In the genomic region with DNA sequence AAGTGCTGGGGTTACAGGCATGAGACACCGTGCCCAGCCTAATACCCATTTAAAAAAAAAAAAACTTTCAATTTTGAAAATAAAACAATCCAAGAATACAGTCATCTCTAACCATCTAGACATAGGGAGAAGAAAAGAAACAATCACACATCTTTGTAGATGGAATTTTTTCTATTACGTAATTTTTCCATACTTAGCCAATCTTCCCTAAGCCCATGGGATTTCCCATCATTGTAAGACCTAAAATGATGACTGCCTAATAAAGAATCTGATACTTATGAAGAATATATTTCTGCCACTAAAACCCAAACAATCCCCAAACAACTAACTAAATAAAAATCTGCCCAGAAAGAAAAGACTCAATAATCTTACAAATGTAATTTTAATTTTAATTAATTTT, we compare ENCODE assay signal across 29 cellular contexts.
A peak's percentile ranks its signal among the peaks of the same experiment; 100 is the strongest.
DNase-seq lines count a peak whose midpoint lies in the region; ATAC-seq and TF ChIP-seq lines count a peak whose summit lies in the region.
"Had no signal": no experiment of that assay in that cellular context is flagged by ENCODE, and none has a peak within 500 bp of the region (broad histone marks: within the 10 kb centered on the region; RNA-seq: fewer than 3 reads in every experiment).

No MANE protein-coding gene starts in this region.

- no peak overlapping the region for H3K4me3 ChIP-seq in GM23248
- no peak overlapping the region for H3K4me3 ChIP-seq in epithelial cell of esophagus (ENCODE audit: low read length)
- no peak overlapping the region for H3K4me3 ChIP-seq in mesenchymal stem cell (ENCODE audit: insufficient read depth in 1 of 2, low read depth in 1 of 2, low read length in 2 of 2)
- H3K4me3 ChIP-seq: adrenal gland, coronary artery, psoas muscle, tibial artery had no signal

- peaks cover 10% of the 10 kb centered on the region for H3K36me3 ChIP-seq in GM23248 (ENCODE audit: low read depth)
- peaks cover 0 to 24% of the 10 kb centered on the region in 2 experiments for H3K36me3 ChIP-seq in mesenchymal stem cell (ENCODE audit: control insufficient read depth in 1 of 2, insufficient read depth in 2 of 2, low read depth in 1 of 2, low read length in 2 of 2)
- H3K36me3 ChIP-seq: adrenal gland, tibial artery had no signal

- TF ChIP-seq CTCF in activated CD8-positive, alpha-beta T cell treated with anti-CD3 and anti-CD28 coated beads for 36 hours (IDR thresholded peaks at IDR 0.05), result no peak
- TF ChIP-seq CTCF in epithelial cell of esophagus (IDR thresholded peaks at IDR 0.05; ENCODE audit: insufficient read depth, low read depth, low read length, missing control alignments), result no peak

- no peaks in the 10 kb centered on the region for H4K20me1 ChIP-seq in GM23248 (ENCODE audit: insufficient read depth)

- peak overlapping the region; percentile 59 for H3K27ac Mint-ChIP-seq in activated CD8-positive, alpha-beta T cell treated with anti-CD3 and anti-CD28 coated beads for 36 hours
- no peak overlapping the region for H3K27ac Mint-ChIP-seq in activated CD8-positive, alpha-beta T cell treated with anti-CD3 and anti-CD28 coated beads, Interleukin-2, amount 10 ng/mL, durations not matched to agents 7 days and 5 days
- H3K27ac Mint-ChIP-seq: activated CD4-positive, alpha-beta memory T cell treated with anti-CD3 and anti-CD28 coated beads for 36 hours; brain; HFFc6; mesothelial cell of epicardium had no signal

- no peak overlapping the region for H2AFZ ChIP-seq in GM23248
- H2AFZ ChIP-seq in mesenchymal stem cell (ENCODE audit: low read depth, low read length), result no peak overlapping the region

- H3K36me3 Mint-ChIP-seq in activated CD8-positive, alpha-beta T cell treated with anti-CD3 and anti-CD28 coated beads for 36 hours (ENCODE audit: low read depth), result peaks cover 56% of the 10 kb centered on the region
- H3K36me3 Mint-ChIP-seq in activated CD8-positive, alpha-beta T cell treated with anti-CD3 and anti-CD28 coated beads, Interleukin-2, amount 10 ng/mL, durations not matched to agents 7 days and 5 days (ENCODE audit: low read depth), result peaks cover 57% of the 10 kb centered on the region
- H3K36me3 Mint-ChIP-seq: naive B cell had no signal

- H3K9me2 ChIP-seq in GM23248 (ENCODE audit: insufficient read depth), result no peaks in the 10 kb centered on the region

- H3K18ac ChIP-seq in mesenchymal stem cell (ENCODE audit: low read depth in 1 of 2, low read length in 2 of 2), result no peak overlapping the region

- DNase-seq in activated CD8-positive, alpha-beta T cell treated with anti-CD3 and anti-CD28 coated beads for 36 hours, result no peak
- DNase-seq in activated CD8-positive, alpha-beta T cell treated with anti-CD3 and anti-CD28 coated beads, Interleukin-2, amount 10 ng/mL, durations not matched to agents 7 days and 5 days, result no peak
- DNase-seq in GM23248, result peak; percentile 59
- DNase-seq in epithelial cell of esophagus (ENCODE audit: low read depth), result peak; percentile 16
- DNase-seq in mesenchymal stem cell, result peak; percentile 49
- no peak for DNase-seq in H4 (ENCODE audit: low spot score)
- DNase-seq: activated CD4-positive, alpha-beta memory T cell treated with anti-CD3 and anti-CD28 coated beads for 36 hours; activated CD4-positive, CD25-positive, alpha-beta regulatory T cell treated with anti-CD3 and anti-CD28 coated beads, Interleukin-2, amount 50 U/mL, for 72 hours; activated effector memory CD4-positive, alpha-beta T cell treated with Interleukin-2 at 50 U/mL for 16 hours; adrenal gland; DMS53; effector memory CD4-positive, alpha-beta T cell; GF-D8; HFFc6; left ventricle myocardium superior; naive B cell; NCI-H1436; NCI-H446; NCI-H774; psoas muscle; stimulated activated naive CD8-positive, alpha-beta T cell treated with anti-CD3 and anti-CD28 coated beads, Interleukin-15, amount 100 ng/mL, for 72 hours; T-helper 1 cell; tibial artery had no signal

- H3K27me3 ChIP-seq in GM23248 (replicated peaks; ENCODE audit: insufficient read depth), result no peaks in the 10 kb centered on the region
- H3K27me3 ChIP-seq in mesenchymal stem cell (ENCODE audit: control insufficient read depth in 1 of 2, insufficient read depth in 1 of 2, low read length in 2 of 2), result no peaks in the 10 kb centered on the region
- H3K27me3 ChIP-seq: adrenal gland, tibial artery had no signal

- no peak overlapping the region for H2BK12ac ChIP-seq in mesenchymal stem cell (ENCODE audit: low read length in 2 of 2)

- WGBS in GM23248 (ENCODE audit: low coverage in 1 of 2, low lambda C conversion rate in 2 of 2, missing lambda C conversion rate in 2 of 2), 2 experiments, result 88 to 90% methylated on average over 2 of the region's 2 CpGs
- 100% methylated on average over 1 of the region's 2 CpGs for WGBS in mesenchymal stem cell

- H3K9ac ChIP-seq in GM23248 (no peak overlapping the region), mesenchymal stem cell (ENCODE audit: low read length) (no peak overlapping the region)

- no peak overlapping the region for H3K4ac ChIP-seq in mesenchymal stem cell (ENCODE audit: low read depth in 1 of 2, low read length in 2 of 2)

- H3K27ac ChIP-seq in GM23248, result peak overlapping the region; percentile 2; the same call in 1 of the 2 replicates
- no peak overlapping the region for H3K27ac ChIP-seq in mesenchymal stem cell (ENCODE audit: low read length, poor library complexity, severe bottlenecking)
- H3K27ac ChIP-seq: 22Rv1, adrenal gland, coronary artery, psoas muscle, tibial artery had no signal

- intact Hi-C loops in activated CD8-positive, alpha-beta T cell treated with anti-CD3 and anti-CD28 coated beads for 36 hours (cut with micrococcal nuclease), result no loop called here

- POLR2A ChIA-PET in activated CD8-positive, alpha-beta T cell treated with anti-CD3 and anti-CD28 coated beads for 36 hours (lab: Charles Lee), result no interaction called here
- POLR2A ChIA-PET in activated CD8-positive, alpha-beta T cell treated with anti-CD3 and anti-CD28 coated beads, Interleukin-2, amount 10 ng/mL, durations not matched to agents 7 days and 5 days (lab: Charles Lee), result no interaction called here

- in situ Hi-C loops in GM23248 (cut with MboI), result no loop called here

- H3K4me1 ChIP-seq in GM23248 (ENCODE audit: insufficient read depth), result peaks cover 38% of the 10 kb centered on the region
- H3K4me1 ChIP-seq in mesenchymal stem cell (ENCODE audit: control insufficient read depth, insufficient read depth, low read depth, low read length), result no peaks in the 10 kb centered on the region
- H3K4me1 ChIP-seq: psoas muscle, tibial artery had no signal

- H3K14ac ChIP-seq in mesenchymal stem cell (ENCODE audit: low read length in 2 of 2), result no peak overlapping the region

- ATAC-seq in activated CD8-positive, alpha-beta T cell treated with anti-CD3 and anti-CD28 coated beads for 36 hours, result no peak
- ATAC-seq in activated CD8-positive, alpha-beta T cell treated with anti-CD3 and anti-CD28 coated beads, Interleukin-2, amount 10 ng/mL, durations not matched to agents 7 days and 5 days, result no peak
- no peak for ATAC-seq in SK-N-SH treated with all-trans-retinoic acid at 6 μM for 48 hours
- no peak for ATAC-seq in GM18505 (IDR thresholded peaks at IDR 0.05; ENCODE audit: unreplicated experiment)
- ATAC-seq: left ventricle myocardium superior; stimulated activated naive CD8-positive, alpha-beta T cell treated with anti-CD3 and anti-CD28 coated beads, Interleukin-15, amount 100 ng/mL, for 72 hours had no signal

- H3K79me1 ChIP-seq in mesenchymal stem cell (replicated peaks; ENCODE audit: low read length, poor library complexity, severe bottlenecking), result peaks cover 11% of the 10 kb centered on the region

- no peak overlapping the region for H4K91ac ChIP-seq in mesenchymal stem cell (ENCODE audit: low read length)

- H3K4me1 Mint-ChIP-seq in activated CD8-positive, alpha-beta T cell treated with anti-CD3 and anti-CD28 coated beads for 36 hours (ENCODE audit: low read depth), result peaks cover 63% of the 10 kb centered on the region
- H3K4me1 Mint-ChIP-seq in activated CD8-positive, alpha-beta T cell treated with anti-CD3 and anti-CD28 coated beads, Interleukin-2, amount 10 ng/mL, durations not matched to agents 7 days and 5 days (ENCODE audit: low read depth), result peaks cover 52% of the 10 kb centered on the region

- H2BK120ac ChIP-seq in mesenchymal stem cell (ENCODE audit: low read depth, low read length), result no peak overlapping the region

- H3K4me2 ChIP-seq in GM23248 (ENCODE audit: unreplicated experiment) (no peak overlapping the region), mesenchymal stem cell (ENCODE audit: low read length, poor library complexity, severe bottlenecking) (no peak overlapping the region)

- no peak overlapping the region for H2AK5ac ChIP-seq in mesenchymal stem cell (ENCODE audit: low read length, severe bottlenecking)

- H2BK15ac ChIP-seq in mesenchymal stem cell (ENCODE audit: low read depth, poor library complexity, severe bottlenecking), result no peak overlapping the region

- peaks cover 7% of the 10 kb centered on the region for H3K9me3 Mint-ChIP-seq in activated CD8-positive, alpha-beta T cell treated with anti-CD3 and anti-CD28 coated beads for 36 hours
- peaks cover 5% of the 10 kb centered on the region for H3K9me3 Mint-ChIP-seq in activated CD8-positive, alpha-beta T cell treated with anti-CD3 and anti-CD28 coated beads, Interleukin-2, amount 10 ng/mL, durations not matched to agents 7 days and 5 days (ENCODE audit: insufficient read depth)
- H3K9me3 Mint-ChIP-seq: activated CD4-positive, alpha-beta memory T cell treated with anti-CD3 and anti-CD28 coated beads for 36 hours; brain; HFFc6; mesothelial cell of epicardium; stimulated activated naive CD8-positive, alpha-beta T cell treated with anti-CD3 and anti-CD28 coated beads, Interleukin-15, amount 100 ng/mL, for 72 hours had no signal

- H3K79me2 ChIP-seq in GM23248 (ENCODE audit: insufficient read depth), result peaks cover 100% of the 10 kb centered on the region

- H3K9me3 ChIP-seq in GM23248 (ENCODE audit: low read depth) (no peaks in the 10 kb centered on the region), mesenchymal stem cell (ENCODE audit: control insufficient read depth, low read length) (no peaks in the 10 kb centered on the region)
- H3K9me3 ChIP-seq: adrenal gland, psoas muscle, tibial artery had no signal

- no peak for TF ChIP-seq POLR2A in GM18505 (IDR thresholded peaks at IDR 0.05; ENCODE audit: borderline replicate concordance, extremely low read depth, insufficient read depth, insufficient read length)

- H4K8ac ChIP-seq in mesenchymal stem cell (ENCODE audit: low read length), result no peak overlapping the region

- H2BK5ac ChIP-seq in mesenchymal stem cell (ENCODE audit: low read depth, low read length, poor library complexity, severe bottlenecking), result no peak overlapping the region

- CTCF ChIA-PET in activated CD8-positive, alpha-beta T cell treated with anti-CD3 and anti-CD28 coated beads for 36 hours (lab: Charles Lee), result interaction anchor here (0.8 to 1.3 kb wide), 2 partner anchors 9 kb away, joined by 3 read pairs; no protein-coding TSS in a partner anchor
- CTCF ChIA-PET in activated CD8-positive, alpha-beta T cell treated with anti-CD3 and anti-CD28 coated beads, Interleukin-2, amount 10 ng/mL, durations not matched to agents 7 days and 5 days (lab: Charles Lee), result interaction anchor here (1.0 kb wide), 1 partner anchor 15 kb away, joined by 4 read pairs; no protein-coding TSS in a partner anchor

- no peak overlapping the region for H3K4me3 Mint-ChIP-seq in activated CD8-positive, alpha-beta T cell treated with anti-CD3 and anti-CD28 coated beads for 36 hours
- H3K4me3 Mint-ChIP-seq in activated CD8-positive, alpha-beta T cell treated with anti-CD3 and anti-CD28 coated beads, Interleukin-2, amount 10 ng/mL, durations not matched to agents 7 days and 5 days, result no peak overlapping the region
- H3K4me3 Mint-ChIP-seq: activated CD4-positive, alpha-beta memory T cell treated with anti-CD3 and anti-CD28 coated beads for 36 hours; brain; HFFc6; mesothelial cell of epicardium; naive B cell had no signal

- no peaks in the 10 kb centered on the region for H3K27me3 Mint-ChIP-seq in activated CD8-positive, alpha-beta T cell treated with anti-CD3 and anti-CD28 coated beads for 36 hours
- no peaks in the 10 kb centered on the region for H3K27me3 Mint-ChIP-seq in activated CD8-positive, alpha-beta T cell treated with anti-CD3 and anti-CD28 coated beads, Interleukin-2, amount 10 ng/mL, durations not matched to agents 7 days and 5 days (ENCODE audit: low read depth)
- H3K27me3 Mint-ChIP-seq: activated CD4-positive, alpha-beta memory T cell treated with anti-CD3 and anti-CD28 coated beads for 36 hours; brain; naive B cell; stimulated activated naive CD8-positive, alpha-beta T cell treated with anti-CD3 and anti-CD28 coated beads, Interleukin-15, amount 100 ng/mL, for 72 hours had no signal

- peaks cover 37% of the 10 kb centered on the region; the same call in 1 of the 2 replicates for H3F3A ChIP-seq in GM23248 (ENCODE audit: insufficient read depth)

- no peak overlapping the region for H3K23ac ChIP-seq in mesenchymal stem cell (ENCODE audit: low read length in 2 of 2)

Comparison
In these comparisons a context has a peak if more than half of its experiments do, and no peak if none do; other contexts are left out.
1. DNase-seq: peak in GM23248 (single experiment), epithelial cell of esophagus (single experiment) and mesenchymal stem cell (single experiment); none in activated CD8-positive, alpha-beta T cell treated with anti-CD3 and anti-CD28 coated beads for 36 hours (single experiment), activated CD8-positive, alpha-beta T cell treated with anti-CD3 and anti-CD28 coated beads, Interleukin-2, amount 10 ng/mL, durations not matched to agents 7 days and 5 days (single experiment) and H4 (single experiment).